ENCODE assay signal across 1 cellular context in the genomic region with DNA sequence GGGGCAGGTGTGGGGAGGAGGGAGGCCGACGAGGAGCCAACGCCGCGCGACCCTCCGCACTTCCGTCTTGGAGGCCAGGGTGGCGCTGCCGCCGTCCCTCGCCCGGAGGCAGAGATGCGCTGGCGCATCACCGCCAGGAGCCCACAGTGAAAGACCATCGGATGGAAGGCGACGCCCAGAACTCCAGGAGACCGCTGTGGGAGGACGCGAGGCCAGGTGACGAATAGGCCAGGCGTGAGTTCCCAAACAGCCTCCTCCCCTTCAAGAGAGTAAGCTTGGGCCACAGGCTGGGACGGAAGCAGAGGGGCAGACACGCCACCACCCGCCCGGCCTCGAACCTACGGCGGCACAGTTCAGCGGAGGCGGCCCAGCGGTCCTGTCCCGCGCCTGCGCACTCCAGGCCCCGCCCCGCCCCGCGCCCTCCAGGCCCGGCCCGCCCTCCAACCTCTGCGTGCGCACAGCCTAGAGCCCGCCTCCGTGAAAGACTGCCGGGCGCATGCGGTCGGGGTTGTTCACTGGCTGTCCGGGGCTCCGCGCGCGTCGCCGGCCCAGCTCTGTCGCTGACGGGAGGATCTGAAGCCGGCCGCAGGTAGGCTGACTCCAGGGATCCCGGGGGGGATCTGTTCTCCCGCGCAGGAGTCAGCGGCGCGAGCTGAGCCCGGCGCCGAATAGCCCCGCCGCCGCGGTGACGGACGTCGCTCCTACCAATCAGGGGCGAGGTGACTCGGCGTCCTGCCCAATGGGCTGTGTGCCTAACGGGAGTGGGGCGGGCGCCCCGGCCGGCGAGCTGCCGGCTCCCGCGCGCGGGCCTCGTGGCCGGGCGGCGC.
TF ChIP-seq lines count a peak whose summit lies in the region.

A gene with protein sequence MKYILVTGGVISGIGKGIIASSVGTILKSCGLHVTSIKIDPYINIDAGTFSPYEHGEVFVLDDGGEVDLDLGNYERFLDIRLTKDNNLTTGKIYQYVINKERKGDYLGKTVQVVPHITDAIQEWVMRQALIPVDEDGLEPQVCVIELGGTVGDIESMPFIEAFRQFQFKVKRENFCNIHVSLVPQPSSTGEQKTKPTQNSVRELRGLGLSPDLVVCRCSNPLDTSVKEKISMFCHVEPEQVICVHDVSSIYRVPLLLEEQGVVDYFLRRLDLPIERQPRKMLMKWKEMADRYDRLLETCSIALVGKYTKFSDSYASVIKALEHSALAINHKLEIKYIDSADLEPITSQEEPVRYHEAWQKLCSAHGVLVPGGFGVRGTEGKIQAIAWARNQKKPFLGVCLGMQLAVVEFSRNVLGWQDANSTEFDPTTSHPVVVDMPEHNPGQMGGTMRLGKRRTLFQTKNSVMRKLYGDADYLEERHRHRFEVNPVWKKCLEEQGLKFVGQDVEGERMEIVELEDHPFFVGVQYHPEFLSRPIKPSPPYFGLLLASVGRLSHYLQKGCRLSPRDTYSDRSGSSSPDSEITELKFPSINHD (plus strand): TSS at position 456 of the 827 bp plus-strand sequence. CDS start 3,595 bp downstream, outside the sequence.

TF ChIP-seq in GM23338, 12 proteins besides CTCF, POLR2A, EP300 and RAD21 (continued from another document):
- TF ChIP-seq, protein P1, sequence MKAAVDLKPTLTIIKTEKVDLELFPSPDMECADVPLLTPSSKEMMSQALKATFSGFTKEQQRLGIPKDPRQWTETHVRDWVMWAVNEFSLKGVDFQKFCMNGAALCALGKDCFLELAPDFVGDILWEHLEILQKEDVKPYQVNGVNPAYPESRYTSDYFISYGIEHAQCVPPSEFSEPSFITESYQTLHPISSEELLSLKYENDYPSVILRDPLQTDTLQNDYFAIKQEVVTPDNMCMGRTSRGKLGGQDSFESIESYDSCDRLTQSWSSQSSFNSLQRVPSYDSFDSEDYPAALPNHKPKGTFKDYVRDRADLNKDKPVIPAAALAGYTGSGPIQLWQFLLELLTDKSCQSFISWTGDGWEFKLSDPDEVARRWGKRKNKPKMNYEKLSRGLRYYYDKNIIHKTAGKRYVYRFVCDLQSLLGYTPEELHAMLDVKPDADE (IDR thresholded peaks at IDR 0.05), result no peak
- TF ChIP-seq ZNF331 (CRISPR knock-in tag; IDR thresholded peaks at IDR 0.05; ENCODE audit: low read depth), result no peak
- peak; percentile 61; the same call in 1 of the 2 replicates for TF ChIP-seq CREB1 (CRISPR knock-in tag; IDR thresholded peaks at IDR 0.05; ENCODE audit: low read depth)
- TF ChIP-seq, protein P2, sequence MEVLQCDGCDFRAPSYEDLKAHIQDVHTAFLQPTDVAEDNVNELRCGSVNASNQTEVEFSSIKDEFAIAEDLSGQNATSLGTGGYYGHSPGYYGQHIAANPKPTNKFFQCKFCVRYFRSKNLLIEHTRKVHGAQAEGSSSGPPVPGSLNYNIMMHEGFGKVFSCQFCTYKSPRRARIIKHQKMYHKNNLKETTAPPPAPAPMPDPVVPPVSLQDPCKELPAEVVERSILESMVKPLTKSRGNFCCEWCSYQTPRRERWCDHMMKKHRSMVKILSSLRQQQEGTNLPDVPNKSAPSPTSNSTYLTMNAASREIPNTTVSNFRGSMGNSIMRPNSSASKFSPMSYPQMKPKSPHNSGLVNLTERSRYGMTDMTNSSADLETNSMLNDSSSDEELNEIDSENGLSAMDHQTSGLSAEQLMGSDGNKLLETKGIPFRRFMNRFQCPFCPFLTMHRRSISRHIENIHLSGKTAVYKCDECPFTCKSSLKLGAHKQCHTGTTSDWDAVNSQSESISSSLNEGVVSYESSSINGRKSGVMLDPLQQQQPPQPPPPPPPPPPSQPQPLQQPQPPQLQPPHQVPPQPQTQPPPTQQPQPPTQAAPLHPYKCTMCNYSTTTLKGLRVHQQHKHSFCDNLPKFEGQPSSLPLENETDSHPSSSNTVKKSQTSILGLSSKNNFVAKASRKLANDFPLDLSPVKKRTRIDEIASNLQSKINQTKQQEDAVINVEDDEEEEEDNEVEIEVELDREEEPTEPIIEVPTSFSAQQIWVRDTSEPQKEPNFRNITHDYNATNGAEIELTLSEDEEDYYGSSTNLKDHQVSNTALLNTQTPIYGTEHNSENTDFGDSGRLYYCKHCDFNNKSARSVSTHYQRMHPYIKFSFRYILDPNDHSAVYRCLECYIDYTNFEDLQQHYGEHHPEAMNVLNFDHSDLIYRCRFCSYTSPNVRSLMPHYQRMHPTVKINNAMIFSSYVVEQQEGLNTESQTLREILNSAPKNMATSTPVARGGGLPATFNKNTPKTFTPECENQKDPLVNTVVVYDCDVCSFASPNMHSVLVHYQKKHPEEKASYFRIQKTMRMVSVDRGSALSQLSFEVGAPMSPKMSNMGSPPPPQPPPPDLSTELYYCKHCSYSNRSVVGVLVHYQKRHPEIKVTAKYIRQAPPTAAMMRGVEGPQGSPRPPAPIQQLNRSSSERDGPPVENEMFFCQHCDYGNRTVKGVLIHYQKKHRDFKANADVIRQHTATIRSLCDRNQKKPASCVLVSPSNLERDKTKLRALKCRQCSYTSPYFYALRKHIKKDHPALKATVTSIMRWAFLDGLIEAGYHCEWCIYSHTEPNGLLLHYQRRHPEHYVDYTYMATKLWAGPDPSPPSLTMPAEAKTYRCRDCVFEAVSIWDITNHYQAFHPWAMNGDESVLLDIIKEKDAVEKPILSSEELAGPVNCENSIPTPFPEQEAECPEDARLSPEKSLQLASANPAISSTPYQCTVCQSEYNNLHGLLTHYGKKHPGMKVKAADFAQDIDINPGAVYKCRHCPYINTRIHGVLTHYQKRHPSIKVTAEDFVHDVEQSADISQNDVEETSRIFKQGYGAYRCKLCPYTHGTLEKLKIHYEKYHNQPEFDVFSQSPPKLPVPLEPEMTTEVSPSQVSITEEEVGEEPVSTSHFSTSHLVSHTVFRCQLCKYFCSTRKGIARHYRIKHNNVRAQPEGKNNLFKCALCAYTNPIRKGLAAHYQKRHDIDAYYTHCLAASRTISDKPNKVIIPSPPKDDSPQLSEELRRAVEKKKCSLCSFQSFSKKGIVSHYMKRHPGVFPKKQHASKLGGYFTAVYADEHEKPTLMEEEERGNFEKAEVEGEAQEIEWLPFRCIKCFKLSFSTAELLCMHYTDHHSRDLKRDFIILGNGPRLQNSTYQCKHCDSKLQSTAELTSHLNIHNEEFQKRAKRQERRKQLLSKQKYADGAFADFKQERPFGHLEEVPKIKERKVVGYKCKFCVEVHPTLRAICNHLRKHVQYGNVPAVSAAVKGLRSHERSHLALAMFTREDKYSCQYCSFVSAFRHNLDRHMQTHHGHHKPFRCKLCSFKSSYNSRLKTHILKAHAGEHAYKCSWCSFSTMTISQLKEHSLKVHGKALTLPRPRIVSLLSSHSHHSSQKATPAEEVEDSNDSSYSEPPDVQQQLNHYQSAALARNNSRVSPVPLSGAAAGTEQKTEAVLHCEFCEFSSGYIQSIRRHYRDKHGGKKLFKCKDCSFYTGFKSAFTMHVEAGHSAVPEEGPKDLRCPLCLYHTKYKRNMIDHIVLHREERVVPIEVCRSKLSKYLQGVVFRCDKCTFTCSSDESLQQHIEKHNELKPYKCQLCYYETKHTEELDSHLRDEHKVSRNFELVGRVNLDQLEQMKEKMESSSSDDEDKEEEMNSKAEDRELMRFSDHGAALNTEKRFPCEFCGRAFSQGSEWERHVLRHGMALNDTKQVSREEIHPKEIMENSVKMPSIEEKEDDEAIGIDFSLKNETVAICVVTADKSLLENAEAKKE (CRISPR knock-in tag; IDR thresholded peaks at IDR 0.05), result no peak
- no peak for TF ChIP-seq STAT1 (IDR thresholded peaks at IDR 0.05; ENCODE audit: unreplicated experiment)
- no peak for TF ChIP-seq NANOG (IDR thresholded peaks at IDR 0.05; ENCODE audit: borderline replicate concordance)
- TF ChIP-seq, protein P3, sequence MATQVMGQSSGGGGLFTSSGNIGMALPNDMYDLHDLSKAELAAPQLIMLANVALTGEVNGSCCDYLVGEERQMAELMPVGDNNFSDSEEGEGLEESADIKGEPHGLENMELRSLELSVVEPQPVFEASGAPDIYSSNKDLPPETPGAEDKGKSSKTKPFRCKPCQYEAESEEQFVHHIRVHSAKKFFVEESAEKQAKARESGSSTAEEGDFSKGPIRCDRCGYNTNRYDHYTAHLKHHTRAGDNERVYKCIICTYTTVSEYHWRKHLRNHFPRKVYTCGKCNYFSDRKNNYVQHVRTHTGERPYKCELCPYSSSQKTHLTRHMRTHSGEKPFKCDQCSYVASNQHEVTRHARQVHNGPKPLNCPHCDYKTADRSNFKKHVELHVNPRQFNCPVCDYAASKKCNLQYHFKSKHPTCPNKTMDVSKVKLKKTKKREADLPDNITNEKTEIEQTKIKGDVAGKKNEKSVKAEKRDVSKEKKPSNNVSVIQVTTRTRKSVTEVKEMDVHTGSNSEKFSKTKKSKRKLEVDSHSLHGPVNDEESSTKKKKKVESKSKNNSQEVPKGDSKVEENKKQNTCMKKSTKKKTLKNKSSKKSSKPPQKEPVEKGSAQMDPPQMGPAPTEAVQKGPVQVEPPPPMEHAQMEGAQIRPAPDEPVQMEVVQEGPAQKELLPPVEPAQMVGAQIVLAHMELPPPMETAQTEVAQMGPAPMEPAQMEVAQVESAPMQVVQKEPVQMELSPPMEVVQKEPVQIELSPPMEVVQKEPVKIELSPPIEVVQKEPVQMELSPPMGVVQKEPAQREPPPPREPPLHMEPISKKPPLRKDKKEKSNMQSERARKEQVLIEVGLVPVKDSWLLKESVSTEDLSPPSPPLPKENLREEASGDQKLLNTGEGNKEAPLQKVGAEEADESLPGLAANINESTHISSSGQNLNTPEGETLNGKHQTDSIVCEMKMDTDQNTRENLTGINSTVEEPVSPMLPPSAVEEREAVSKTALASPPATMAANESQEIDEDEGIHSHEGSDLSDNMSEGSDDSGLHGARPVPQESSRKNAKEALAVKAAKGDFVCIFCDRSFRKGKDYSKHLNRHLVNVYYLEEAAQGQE (IDR thresholded peaks at IDR 0.05; ENCODE audit: unreplicated experiment), result no peak
- no peak for TF ChIP-seq EZH2 (IDR thresholded peaks at IDR 0.05; ENCODE audit: low read depth, unreplicated experiment)
